In the genomic region with DNA sequence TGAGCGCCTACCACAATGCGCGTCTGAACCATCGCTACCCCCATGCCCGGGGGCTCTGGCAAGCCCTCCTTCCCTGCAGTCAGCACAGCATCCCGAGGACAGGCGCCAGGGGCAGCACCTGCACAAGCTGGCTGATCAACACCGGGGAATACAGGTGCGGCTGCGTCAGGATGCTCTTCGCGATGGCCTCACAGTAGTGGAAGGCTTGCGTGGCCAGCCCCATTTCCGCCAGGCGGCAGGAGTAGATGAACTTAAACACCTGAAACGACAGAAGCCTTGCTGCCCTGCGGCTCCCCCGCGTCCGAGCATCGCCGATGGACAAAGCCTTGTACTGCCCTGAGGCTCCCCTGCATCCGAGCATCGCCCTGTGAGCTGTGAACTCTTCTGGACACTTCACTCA, we compare ENCODE assay signal across 7 cellular contexts.
"Had no signal": no experiment of that assay in that cellular context is flagged by ENCODE, and none has a peak within 500 bp of the region (broad histone marks: within the 10 kb centered on the region; RNA-seq: fewer than 3 reads in every experiment).

No MANE protein-coding gene starts in this region.

- DNase-seq: H9, HCEC 1CT, KG1 had no signal

- H2AFZ ChIP-seq: GM23338 had no signal

- H3K4me3 ChIP-seq: GM23338 had no signal

- FAIRE-seq: H1, H54, HTR-8/SVneo had no signal

- ATAC-seq: GM23338 had no signal

- H3K4me2 ChIP-seq: GM23338 had no signal
